1 cellular context compared by ENCODE assay signal in genomic region chr2:127733113-127733815, GRCh38.
TF ChIP-seq lines count a peak whose summit lies in the region.

No MANE protein-coding gene starts in this region.

TF ChIP-seq in IMR-90, 13 proteins besides CTCF, POLR2A, EP300 and RAD21:
- TF ChIP-seq MAFK (IDR thresholded peaks at IDR 0.05; ENCODE audit: low read depth, low read length) (no peak), CEBPB (IDR thresholded peaks at IDR 0.05; ENCODE audit: low read depth, low read length) (no peak), RCOR1 (IDR thresholded peaks at IDR 0.05; ENCODE audit: insufficient replicate concordance, low read length) (no peak), NFE2L2 (IDR thresholded peaks at IDR 0.05; ENCODE audit: low read depth, low read length) (no peak), RFX5 (IDR thresholded peaks at IDR 0.05; ENCODE audit: low read depth, low read length) (no peak), BHLHE40 (IDR thresholded peaks at IDR 0.05; ENCODE audit: low read depth, low read length) (no peak), CHD1 (IDR thresholded peaks at IDR 0.05; ENCODE audit: low read depth, low read length) (no peak), MXI1 (IDR thresholded peaks at IDR 0.05; ENCODE audit: borderline replicate concordance, low read depth, low read length) (no peak), MAZ (IDR thresholded peaks at IDR 0.05; ENCODE audit: borderline replicate concordance, low read depth, low read length) (no peak), FOS (IDR thresholded peaks at IDR 0.05; ENCODE audit: low read depth, low read length) (no peak), USF2 (IDR thresholded peaks at IDR 0.05; ENCODE audit: low read depth, low read length) (no peak), SMC3 (IDR thresholded peaks at IDR 0.05; ENCODE audit: low read depth, low read length) (no peak), ELK1 (IDR thresholded peaks at IDR 0.05; ENCODE audit: borderline replicate concordance, low read depth, low read length) (no peak)
TF ChIP-seq in IMR-90: peak in this region for 0.
